In genomic region chr11:60798631-60799030, GRCh38 we compare ENCODE assay signal across 27 cellular contexts. TPM values are rescaled to one million over a fixed set of nuclear protein-coding genes. Genes with fewer than 3 reads are reported as not detected.
"Had no signal": no experiment of that assay in that cellular context is flagged by ENCODE, and none has a peak within 500 bp of the region (broad histone marks: within the 10 kb centered on the region; RNA-seq: fewer than 3 reads in every experiment).

No MANE protein-coding gene starts in this region.

- H3K36me3 ChIP-seq: SJCRH30 had no signal

- H3K4me2 ChIP-seq: KMS-11 had no signal

- H3K9me3 ChIP-seq: SJCRH30 had no signal

- H3K4me3 ChIP-seq: K562, SJCRH30 had no signal

- H3K27me3 ChIP-seq: SJCRH30 had no signal

- H3K27ac ChIP-seq: HL-60, KMS-11, RWPE1, SJCRH30 had no signal

- ATAC-seq: K562, Panc1, PC-3, SK-N-SH treated with all-trans-retinoic acid at 6 μM for 48 hours had no signal

- H3K4me1 ChIP-seq: SJCRH30 had no signal

- H3K9ac ChIP-seq: KMS-11 had no signal

- FAIRE-seq: HTR-8/SVneo, K562 had no signal

- DNase-seq: Kasumi-1, MM.1S, NCI-H1092 treated with DMSO at 0.1 percent for 48 hours, NCI-H1436, NCI-H187, NCI-H2029, NCI-H2081 treated with DMSO at 0.1 percent for 48 hours, NCI-H2171, NCI-H226, NCI-H446, NCI-H510A, NCI-H524 treated with DMSO at 0.1 percent for 48 hours, NCI-H69, NCI-H774, PC-3, SHP77 treated with DMSO at 0.1 percent for 48 hours, SJCRH30 had no signal

RNA-seq across cellular contexts. Expression of gene MS4A10, which starts 13.5 kb away (rescaled TPM):
- total RNA-seq: K562, M059J, OCI-LY7, PC-3, SJCRH30 had no signal
- polyA plus RNA-seq: IgD-negative memory B cell, K562 had no signal

RNA-seq across cellular contexts. Expression of gene MS4A15, which starts 42.0 kb away (rescaled TPM):
- total RNA-seq: K562, M059J, OCI-LY7, PC-3, SJCRH30 had no signal
- polyA plus RNA-seq: IgD-negative memory B cell, K562 had no signal

RNA-seq across cellular contexts. Expression of gene PTGDR2, which starts 57.1 kb away (rescaled TPM):
- total RNA-seq: PC-3, SJCRH30 had no signal
